In genomic region chr15:31266712-31267111, GRCh38 we compare ENCODE assay signal across 9 cellular contexts. TPM values are rescaled to one million over a fixed set of nuclear protein-coding genes. Genes with fewer than 3 reads are reported as not detected.
A peak's percentile ranks its signal among the peaks of the same experiment; 100 is the strongest.
DNase-seq lines count a peak whose midpoint lies in the region; ATAC-seq and TF ChIP-seq lines count a peak whose summit lies in the region.
"Had no signal": no experiment of that assay in that cellular context is flagged by ENCODE, and none has a peak within 500 bp of the region (broad histone marks: within the 10 kb centered on the region; RNA-seq: fewer than 3 reads in every experiment).

No MANE protein-coding gene starts in this region.

- no peak for TF ChIP-seq POLR2A in Peyer's patch (IDR thresholded peaks at IDR 0.05)

- H3K4me1 ChIP-seq in Peyer's patch = peaks cover 20 to 52% (median 46%) of the 10 kb centered on the region in 4 donors

- peak overlapping the region; percentile 91 to 97 (median 94) for H3K27ac Mint-ChIP-seq in naive B cell

- H3K36me3 Mint-ChIP-seq in naive B cell = no peaks in the 10 kb centered on the region

- peak overlapping the region; percentile 67 to 92 (median 86) for H3K27ac ChIP-seq in Peyer's patch
- H3K27ac ChIP-seq: thoracic aorta had no signal

- H3K36me3 ChIP-seq in Peyer's patch (no peaks in the 10 kb centered on the region), MG63 (no peaks in the 10 kb centered on the region)
- H3K36me3 ChIP-seq: thoracic aorta had no signal

- no peaks in the 10 kb centered on the region for H3K27me3 Mint-ChIP-seq in naive B cell

- H3K9me3 Mint-ChIP-seq in naive B cell = no peaks in the 10 kb centered on the region

- H3K27me3 ChIP-seq in Peyer's patch (no peaks in the 10 kb centered on the region), MG63 (no peaks in the 10 kb centered on the region)

- H3K4me1 Mint-ChIP-seq in naive B cell = peaks cover 74 to 82% (median 82%) of the 10 kb centered on the region in 3 donors

- no peak for TF ChIP-seq CTCF in Peyer's patch (IDR thresholded peaks at IDR 0.05)

- H3K9me3 ChIP-seq in Peyer's patch (no peaks in the 10 kb centered on the region), MG63 (no peaks in the 10 kb centered on the region)
- H3K9me3 ChIP-seq: thoracic aorta had no signal

- peak; percentile 27 for ATAC-seq in GM18498 (IDR thresholded peaks at IDR 0.05; ENCODE audit: unreplicated experiment)
- peak; percentile 14 for ATAC-seq in GM21723 (IDR thresholded peaks at IDR 0.05; ENCODE audit: unreplicated experiment)
- peak; percentile 9 to 16 for ATAC-seq in naive B cell (ENCODE audit: low read depth in 2 of 2)

- H3K4me3 ChIP-seq in Peyer's patch (peak overlapping the region in 1 of 4 donors; percentile 14), MG63 (no peak overlapping the region)
- H3K4me3 ChIP-seq: thoracic aorta had no signal

- H3K4me3 Mint-ChIP-seq in naive B cell = peak overlapping the region; percentile 33 to 91 (median 77)

- peak in 2 of 3 donors; percentile 60 to 61 for DNase-seq in Peyer's patch
- no peak for DNase-seq in naive B cell
- DNase-seq in MG63 = no peak
- no peak for DNase-seq in HT-29 (ENCODE audit: low spot score)
- DNase-seq in KG1 (lab: John Stamatoyannopoulos, UW) = no peak
- DNase-seq in AG08396 (ENCODE audit: low spot score) = no peak

RNA-seq across cellular contexts. Expression of gene KLF13, which starts 59.9 kb away (rescaled TPM):
- 10 to 100 TPM; 51.2 to 80.4 (median 75.6) TPM for total RNA-seq in Peyer's patch
- polyA plus RNA-seq in naive B cell (ENCODE audit: low read depth in 6 of 6) = 10 to 100 TPM; 16.6 to 58.8 (median 40.0) TPM
- total RNA-seq in MG63 (2014; rRNA removed; shearing (Covaris generic); ENCODE audit: low replicate concordance) = 39.1 and 47.2 TPM in 2 replicates
- 52.2 and 52.7 TPM in 2 replicates for total RNA-seq in HT-29 (2014; rRNA removed; shearing (Covaris generic))

Comparison
In these comparisons a context has a peak if more than half of its experiments do, and no peak if none do; other contexts are left out.
1. DNase-seq: peak in Peyer's patch (2 of 3); none in naive B cell (single experiment), MG63 (single experiment), HT-29 (single experiment), KG1 (single experiment) and AG08396 (single experiment).
2. Peak in every context shown above with its lines, with median percentiles within 50 percentile points of each other: ATAC-seq.